ENCODE assay signal across 11 cellular contexts in the genomic region with DNA sequence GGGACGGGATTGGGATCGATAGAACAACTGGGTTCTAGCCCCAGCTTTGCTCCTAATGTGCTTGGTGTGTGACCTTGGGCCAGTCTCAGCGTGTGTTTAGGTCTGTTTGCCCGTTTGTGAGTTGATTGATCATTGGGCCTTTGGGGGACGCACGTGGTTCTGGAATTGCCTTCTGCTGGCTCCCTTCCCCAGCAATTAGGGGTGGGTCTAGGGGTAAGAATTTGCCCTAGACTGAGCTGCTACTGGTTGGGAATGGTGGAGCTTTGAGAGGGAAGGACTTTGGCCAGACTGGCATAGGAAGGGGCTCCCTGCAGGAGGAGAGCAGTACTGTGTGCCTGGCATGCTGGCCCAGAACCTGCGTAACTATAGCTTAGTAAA. TPM values are rescaled to one million over a fixed set of nuclear protein-coding genes. Genes with fewer than 3 reads are reported as not detected.
A peak's percentile ranks its signal among the peaks of the same experiment; 100 is the strongest.
DNase-seq lines count a peak whose midpoint lies in the region; ATAC-seq and TF ChIP-seq lines count a peak whose summit lies in the region.
"Had no signal": no experiment of that assay in that cellular context is flagged by ENCODE, and none has a peak within 500 bp of the region (broad histone marks: within the 10 kb centered on the region; RNA-seq: fewer than 3 reads in every experiment).

No MANE protein-coding gene starts in this region.

- H3K36me3 ChIP-seq in DND-41 (ENCODE audit: insufficient read depth, low read length) (no peaks in the 10 kb centered on the region), esophagus muscularis mucosa (no peaks in the 10 kb centered on the region), psoas muscle (ENCODE audit: insufficient read depth in 1 of 2, low read depth in 1 of 2) (no peaks in the 10 kb centered on the region), adrenal gland (replicated peaks in 1 of 2) (no peaks in the 10 kb centered on the region), mesendoderm (ENCODE audit: control insufficient read depth, insufficient read depth, low read length) (no peaks in the 10 kb centered on the region)

- H2AFZ ChIP-seq in DND-41 (ENCODE audit: low read depth, low read length), result no peak overlapping the region

- peak overlapping the region; percentile 92 for H3K4me2 ChIP-seq in DND-41 (ENCODE audit: insufficient read depth, low read length)
- no peak overlapping the region for H3K4me2 ChIP-seq in mesendoderm (ENCODE audit: low read length)

- TF ChIP-seq EP300 in esophagus muscularis mucosa (IDR thresholded peaks at IDR 0.05), result no peak

- H3K9me3 ChIP-seq in DND-41 (ENCODE audit: insufficient read depth, low read length, severe bottlenecking) (no peaks in the 10 kb centered on the region), esophagus muscularis mucosa (no peaks in the 10 kb centered on the region), psoas muscle (no peaks in the 10 kb centered on the region), adrenal gland (replicated peaks in 1 of 3) (no peaks in the 10 kb centered on the region)

- H2BK5ac ChIP-seq in mesendoderm (ENCODE audit: low read length), result no peak overlapping the region

- no peak overlapping the region for H3K4ac ChIP-seq in mesendoderm (ENCODE audit: low read depth, low read length)

- no peak overlapping the region for H4K8ac ChIP-seq in mesendoderm (ENCODE audit: low read depth, low read length)

- H3K79me2 ChIP-seq in DND-41 (ENCODE audit: insufficient read depth, low read length), result no peaks in the 10 kb centered on the region
- H3K79me2 ChIP-seq in mesendoderm (ENCODE audit: control insufficient read depth, insufficient read depth, low read length), result no peaks in the 10 kb centered on the region

- H2BK15ac ChIP-seq in mesendoderm (replicated peaks; ENCODE audit: low read depth), result no peak overlapping the region

- no peak overlapping the region for H2BK120ac ChIP-seq in mesendoderm (ENCODE audit: low read depth, low read length)

- H3K56ac ChIP-seq in mesendoderm (ENCODE audit: low read length), result no peak overlapping the region

- H4K20me1 ChIP-seq in DND-41 (ENCODE audit: insufficient read depth, low read length), result peaks cover 43% of the 10 kb centered on the region

- no peak overlapping the region for H2AK5ac ChIP-seq in mesendoderm (ENCODE audit: low read length)

- TF ChIP-seq POLR2A in esophagus muscularis mucosa (IDR thresholded peaks at IDR 0.05; ENCODE audit: low read depth), result no peak
- TF ChIP-seq POLR2A in adrenal gland (IDR thresholded peaks at IDR 0.05), result no peak

- DNase-seq in DND-41 (no peak), NCI-H1694 (lab: John Stamatoyannopoulos, UW) (peak; percentile 35), esophagus muscularis mucosa (ENCODE audit: extremely low spot score) (no peak), psoas muscle (no peak), NCI-H345 (lab: John Stamatoyannopoulos, UW) (no peak), adrenal gland (no peak), mesendoderm (no peak)
- DNase-seq: activated CD4-positive, alpha-beta T cell treated with anti-CD3 and anti-CD28 coated beads, Interleukin-2, amount 50 U/mL, for 1 hour; GOT3; NCI-H1417 treated with DMSO at 0.1 percent for 48 hours had no signal

- no peaks in the 10 kb centered on the region for H3K79me1 ChIP-seq in mesendoderm (ENCODE audit: low read length)

- no peak for TF ChIP-seq CTCF in DND-41 (IDR thresholded peaks at IDR 0.05; ENCODE audit: borderline replicate concordance, extremely low read depth, low read length, poor library complexity, severe bottlenecking)
- no peak for TF ChIP-seq CTCF in esophagus muscularis mucosa (IDR thresholded peaks at IDR 0.05)
- no peak for TF ChIP-seq CTCF in psoas muscle (IDR thresholded peaks at IDR 0.05)
- TF ChIP-seq CTCF in adrenal gland (IDR thresholded peaks at IDR 0.05), result no peak

- WGBS in esophagus muscularis mucosa, result 31% methylated on average over 7 of the region's 7 CpGs
- 20 to 26% (median 22%) methylated on average over 7 of the region's 7 CpGs for WGBS in psoas muscle, 3 donors
- WGBS in adrenal gland, 4 donors, result 14 to 36% (median 20%) methylated on average over 5 to 7 of the region's 7 CpGs
- WGBS in mesendoderm (ENCODE audit: extremely low coverage, insufficient coverage, low lambda C conversion rate), result no CpG with 5 or more reads among the region's 7 CpGs

- H3K4me1 ChIP-seq in DND-41 (ENCODE audit: insufficient read depth, low read length), result peaks cover 27% of the 10 kb centered on the region
- peaks cover 38 to 56% (median 48%) of the 10 kb centered on the region in 4 donors for H3K4me1 ChIP-seq in esophagus muscularis mucosa
- peaks cover 14% of the 10 kb centered on the region for H3K4me1 ChIP-seq in psoas muscle
- peaks cover 5 to 12% of the 10 kb centered on the region in 2 donors for H3K4me1 ChIP-seq in adrenal gland (replicated peaks in 1 of 2)
- H3K4me1 ChIP-seq in mesendoderm (ENCODE audit: control insufficient read depth, low read depth, low read length), result no peaks in the 10 kb centered on the region

- H3K27me3 ChIP-seq in DND-41 (ENCODE audit: insufficient read depth, low read length, poor library complexity), result peaks cover 28% of the 10 kb centered on the region
- H3K27me3 ChIP-seq in esophagus muscularis mucosa, result peaks cover 0 to 60% (median 16%) of the 10 kb centered on the region in 4 donors
- peaks cover 0 to 18% (median 18%) of the 10 kb centered on the region in 3 donors for H3K27me3 ChIP-seq in psoas muscle (ENCODE audit: insufficient read depth in 3 of 3, low read length in 2 of 3)
- peaks cover 13% of the 10 kb centered on the region for H3K27me3 ChIP-seq in adrenal gland
- H3K27me3 ChIP-seq in mesendoderm (ENCODE audit: insufficient read depth, low read length, poor library complexity), result peaks cover 13% of the 10 kb centered on the region

- H3K4me3 ChIP-seq in DND-41 (ENCODE audit: low read depth in 1 of 2, low read length in 2 of 2), result peak overlapping the region in 1 of 2 experiments; percentile 54; a peak in 2 of 4 replicates
- peak overlapping the region; percentile 53 to 59 (median 55) for H3K4me3 ChIP-seq in esophagus muscularis mucosa
- peak overlapping the region; percentile 60 for H3K4me3 ChIP-seq in psoas muscle
- peak overlapping the region in 1 of 4 donors; percentile 52 for H3K4me3 ChIP-seq in adrenal gland
- no peak overlapping the region for H3K4me3 ChIP-seq in mesendoderm (ENCODE audit: low read length)

- intact Hi-C loops in esophagus muscularis mucosa (cut with DNase I), result no loop called here
- intact Hi-C loops in psoas muscle (cut with DNase I), result no loop called here
- intact Hi-C loops in adrenal gland (cut with DNase I), result no loop called here

- peak overlapping the region; percentile 42; the same call in 1 of the 2 replicates for H3K9ac ChIP-seq in DND-41 (ENCODE audit: low read depth, low read length)
- H3K9ac ChIP-seq in mesendoderm (ENCODE audit: low read length), result no peak overlapping the region

- H4K5ac ChIP-seq in mesendoderm (ENCODE audit: low read length), result no peak overlapping the region

- H3K23ac ChIP-seq in mesendoderm (ENCODE audit: low read length), result no peak overlapping the region

- H3K27ac ChIP-seq in DND-41 (ENCODE audit: low read length) (no peak overlapping the region), esophagus muscularis mucosa (replicated peaks in 1 of 4) (peak overlapping the region; percentile 35 to 72 (median 47)), psoas muscle (peak overlapping the region; percentile 23), adrenal gland (no peak overlapping the region), mesendoderm (ENCODE audit: low read depth, low read length) (no peak overlapping the region)

- H3K18ac ChIP-seq in mesendoderm (ENCODE audit: low read length), result no peak overlapping the region

- ATAC-seq in DND-41 (ENCODE audit: insufficient read depth, low read depth) (no peak), psoas muscle (no peak), HG02642 (IDR thresholded peaks at IDR 0.05; ENCODE audit: poor library complexity, unreplicated experiment) (no peak)

RNA-seq across cellular contexts. Expression of a gene that starts 1.5 kb away (rescaled TPM):
- total RNA-seq in esophagus muscularis mucosa (10 to 100 TPM in 3 of 4 donors, 1 to 10 TPM in 1; 10.0 to 19.9 (median 18.8) TPM), psoas muscle (1 to 10 TPM; 3.5 to 7.1 (median 6.3) TPM), adrenal gland (10 to 100 TPM in 1 of 8 donors, 1 to 10 TPM in 7; 4.9 to 15.1 (median 7.7) TPM)
- polyA plus RNA-seq in psoas muscle (10 to 100 TPM in 1 of 3 donors, 1 to 10 TPM in 2; 6.0 to 10.6 (median 7.4) TPM), adrenal gland (10 to 100 TPM in 2 of 3 donors, under 1 TPM in 1; 0.90 to 25.1 (median 10.4) TPM)
- 0.24 TPM for polyA plus RNA-seq in mesendoderm (2013, experiment 1 of 2)
- 0.15 TPM for polyA plus RNA-seq in mesendoderm (2013, experiment 2 of 2)

RNA-seq across cellular contexts. Expression of a gene that starts 55.0 kb away (rescaled TPM):
- total RNA-seq in esophagus muscularis mucosa (10 to 100 TPM; 31.6 to 45.4 (median 36.1) TPM), psoas muscle (10 to 100 TPM; 31.3 to 63.2 (median 46.3) TPM), adrenal gland (10 to 100 TPM; 27.8 to 65.5 (median 42.4) TPM)
- polyA plus RNA-seq in psoas muscle (10 to 100 TPM; 28.5 to 54.4 (median 35.5) TPM), adrenal gland (10 to 100 TPM; 19.0 to 62.3 (median 46.8) TPM)
- 74.9 TPM for polyA plus RNA-seq in mesendoderm (2013, experiment 1 of 2)
- polyA plus RNA-seq in mesendoderm (2013, experiment 2 of 2), result 78.6 TPM

Comparison
In these comparisons a context has a peak if more than half of its experiments do, and no peak if none do; other contexts are left out.
1. H3K27ac ChIP-seq: peak in esophagus muscularis mucosa (4 of 4) and psoas muscle (single experiment); none in DND-41 (single experiment), adrenal gland (0 of 5) and mesendoderm (single experiment).